13 cellular contexts compared by ENCODE assay signal in genomic region chr13:28558126-28558525, GRCh38.
DNase-seq lines count a peak whose midpoint lies in the region; ATAC-seq and TF ChIP-seq lines count a peak whose summit lies in the region.
"Had no signal": no experiment of that assay in that cellular context is flagged by ENCODE, and none has a peak within 500 bp of the region (broad histone marks: within the 10 kb centered on the region; RNA-seq: fewer than 3 reads in every experiment).

No MANE protein-coding gene starts in this region.

- no peak for ATAC-seq in GM18505 (IDR thresholded peaks at IDR 0.05; ENCODE audit: unreplicated experiment)
- ATAC-seq in psoas muscle, result no peak
- ATAC-seq: WTC11 had no signal

- no peak overlapping the region for H3K27ac Mint-ChIP-seq in activated CD4-positive, alpha-beta T cell treated with anti-CD3 and anti-CD28 coated beads, Interleukin-2, amount 10 ng/mL, durations not matched to agents 24 days and 14 days

- no peaks in the 10 kb centered on the region for H3K4me1 Mint-ChIP-seq in activated CD4-positive, alpha-beta T cell treated with anti-CD3 and anti-CD28 coated beads, Interleukin-2, amount 10 ng/mL, durations not matched to agents 24 days and 14 days
- H3K4me1 Mint-ChIP-seq: central memory CD8-positive, alpha-beta T cell had no signal

- DNase-seq in GM04504 (ENCODE audit: low read depth) (peak; percentile 86), fibroblast of peridontal ligament (ENCODE audit: extremely low read depth) (peak; percentile 99), retinal pigment epithelial cell (ENCODE audit: low read depth) (peak; percentile 46), psoas muscle (no peak), HAP-1 (ENCODE audit: low spot score in 2 of 2) (no peak)
- no peak for DNase-seq in activated CD4-positive, alpha-beta T cell treated with anti-CD3 and anti-CD28 coated beads, Interleukin-2, amount 10 ng/mL, durations not matched to agents 24 days and 14 days
- DNase-seq: activated T-cell treated with anti-CD3 and anti-CD28 coated beads, Interleukin-2, amount 50 U/mL, for 48 hours; hypothalamus; stimulated activated CD4-positive, alpha-beta T cell treated with anti-CD3 and anti-CD28 coated beads, Interleukin-12 subunit alpha, Interleukin-12 subunit beta, amount 100 ng/mL, for 4 hours had no signal

- no peaks in the 10 kb centered on the region for H3K36me3 Mint-ChIP-seq in activated CD4-positive, alpha-beta T cell treated with anti-CD3 and anti-CD28 coated beads, Interleukin-2, amount 10 ng/mL, durations not matched to agents 24 days and 14 days (ENCODE audit: low read depth)
- H3K36me3 Mint-ChIP-seq: WTC11 had no signal

- peaks cover 3% of the 10 kb centered on the region for H3K27me3 Mint-ChIP-seq in activated CD4-positive, alpha-beta T cell treated with anti-CD3 and anti-CD28 coated beads, Interleukin-2, amount 10 ng/mL, durations not matched to agents 24 days and 14 days

- 6 to 12% (median 6%) methylated on average over 3 of the region's 3 CpGs for WGBS in psoas muscle, 3 donors

- H3K9me3 ChIP-seq in psoas muscle (no peaks in the 10 kb centered on the region), HAP-1 (no peaks in the 10 kb centered on the region)

- no peak for TF ChIP-seq CTCF in WI38 (IDR thresholded peaks at IDR 0.05; ENCODE audit: low read depth, low read length)
- TF ChIP-seq CTCF in retinal pigment epithelial cell (conservative IDR thresholded peaks at IDR 0.05; ENCODE audit: low read depth, low read length), result no peak
- no peak for TF ChIP-seq CTCF in psoas muscle (IDR thresholded peaks at IDR 0.05)

- H3K4me3 ChIP-seq in WI38 (ENCODE audit: low read depth, low read length) (0 out of 2 replicates have a peak overlapping the region, but pooled peaks have one; percentile 2), retinal pigment epithelial cell (ENCODE audit: low read length) (no peak overlapping the region), psoas muscle (no peak overlapping the region), HAP-1 (no peak overlapping the region)

- in situ Hi-C loops in HAP-1 (cut with MboI; ENCODE audit: low sequenced_read_pairs), result no loop called here

- H3K27ac ChIP-seq in psoas muscle, result no peak overlapping the region

- no peaks in the 10 kb centered on the region for H3K9me3 Mint-ChIP-seq in activated CD4-positive, alpha-beta T cell treated with anti-CD3 and anti-CD28 coated beads, Interleukin-2, amount 10 ng/mL, durations not matched to agents 24 days and 14 days
- H3K9me3 Mint-ChIP-seq: central memory CD8-positive, alpha-beta T cell; WTC11 had no signal

- H3K4me3 Mint-ChIP-seq in activated CD4-positive, alpha-beta T cell treated with anti-CD3 and anti-CD28 coated beads, Interleukin-2, amount 10 ng/mL, durations not matched to agents 24 days and 14 days, result no peak overlapping the region
- H3K4me3 Mint-ChIP-seq: central memory CD8-positive, alpha-beta T cell; WTC11 had no signal

- TF ChIP-seq POLR2A in GM18505 (IDR thresholded peaks at IDR 0.05; ENCODE audit: borderline replicate concordance, extremely low read depth, insufficient read depth, insufficient read length), result no peak

- intact Hi-C loops in activated CD4-positive, alpha-beta T cell treated with anti-CD3 and anti-CD28 coated beads, Interleukin-2, amount 10 ng/mL, durations not matched to agents 24 days and 14 days (cut with micrococcal nuclease), result no loop called here
- intact Hi-C loops in psoas muscle (cut with DNase I), result no loop called here

- H3K27me3 ChIP-seq in psoas muscle (ENCODE audit: insufficient read depth in 3 of 3, low read length in 2 of 3) (peaks cover 0 to 2% (median 0%) of the 10 kb centered on the region in 3 donors), HAP-1 (ENCODE audit: low read depth) (no peaks in the 10 kb centered on the region)

- H3K4me1 ChIP-seq in psoas muscle, result no peaks in the 10 kb centered on the region
- H3K4me1 ChIP-seq in HAP-1, result 0 out of 2 replicates have a peak, but pooled peaks cover 5% of the 10 kb centered on the region

- H3K36me3 ChIP-seq in psoas muscle (ENCODE audit: insufficient read depth in 1 of 2, low read depth in 1 of 2) (no peaks in the 10 kb centered on the region), HAP-1 (replicated peaks) (no peaks in the 10 kb centered on the region)

Comparison
In these comparisons a context has a peak if more than half of its experiments do, and no peak if none do; other contexts are left out.
1. DNase-seq: peak in GM04504 (single experiment), fibroblast of peridontal ligament (single experiment) and retinal pigment epithelial cell (single experiment); none in activated CD4-positive, alpha-beta T cell treated with anti-CD3 and anti-CD28 coated beads, Interleukin-2, amount 10 ng/mL, durations not matched to agents 24 days and 14 days (single experiment), psoas muscle (0 of 2) and HAP-1 (0 of 2).